ENCODE assay signal across 8 cellular contexts in genomic region chr1:32247983-32248889, GRCh38. TPM values are rescaled to one million over a fixed set of nuclear protein-coding genes. Genes with fewer than 3 reads are reported as not detected.
DNase-seq lines count a peak whose midpoint lies in the region; ATAC-seq and TF ChIP-seq lines count a peak whose summit lies in the region.

No MANE protein-coding gene starts in this region.

- peak; percentile 98 for TF ChIP-seq CTCF in GM13977 (IDR thresholded peaks at IDR 0.05; ENCODE audit: extremely low read depth, insufficient read depth, missing control alignments)
- peak; percentile 93 for TF ChIP-seq CTCF in MM.1S (IDR thresholded peaks at IDR 0.05; ENCODE audit: low read length)
- peak; percentile 81 for TF ChIP-seq CTCF in smooth muscle cell (IDR thresholded peaks at IDR 0.05; ENCODE audit: borderline replicate concordance, insufficient read depth, poor library complexity, severe bottlenecking)

- DNase-seq in GM13977 (ENCODE audit: low spot score) (peak; percentile 86), MM.1S (peak; percentile 86), T-helper 1 cell (peak; percentile 55 to 85 (median 68)), amniotic epithelial cell (ENCODE audit: low read depth) (peak; percentile 55), iPS DF 4.7 (ENCODE audit: extremely low read depth, low spot score) (peak; percentile 79), smooth muscle cell (lab: John Stamatoyannopoulos, UW; ENCODE audit: unreplicated experiment) (peak; percentile 17), globus pallidus (ENCODE audit: low spot score) (no peak)

- H3K9ac ChIP-seq in MM.1S (ENCODE audit: low read length), result peak overlapping the region; percentile 18; the same call in 1 of the 2 replicates
- H3K9ac ChIP-seq in smooth muscle cell (ENCODE audit: low read depth), result no peak overlapping the region

- H3K36me3 ChIP-seq in MM.1S (replicated peaks; ENCODE audit: insufficient read depth, low read length) (no peaks in the 10 kb centered on the region), smooth muscle cell (ENCODE audit: low read depth) (no peaks in the 10 kb centered on the region)

- no peaks in the 10 kb centered on the region for H3K27me3 ChIP-seq in MM.1S (replicated peaks; ENCODE audit: insufficient read depth, low read length)
- H3K27me3 ChIP-seq in smooth muscle cell (ENCODE audit: low read depth), result no peaks in the 10 kb centered on the region

- H3F3A ChIP-seq in MM.1S (ENCODE audit: insufficient read depth, low read length) (peaks cover 24% of the 10 kb centered on the region), smooth muscle cell (ENCODE audit: low read depth) (no peaks in the 10 kb centered on the region)

- no peak for ATAC-seq in GM18502 (IDR thresholded peaks at IDR 0.05; ENCODE audit: poor library complexity, unreplicated experiment)

- WGBS in smooth muscle cell (ENCODE audit: low lambda C conversion rate), result 9% methylated on average over 26 of the region's 31 CpGs

- H3K4me3 ChIP-seq in MM.1S (ENCODE audit: low read length) (no peak overlapping the region), smooth muscle cell (no peak overlapping the region)

- no peaks in the 10 kb centered on the region for H4K20me1 ChIP-seq in MM.1S (ENCODE audit: insufficient read depth, low read length)
- no peaks in the 10 kb centered on the region for H4K20me1 ChIP-seq in smooth muscle cell (ENCODE audit: low read depth)

- H3K9me2 ChIP-seq in MM.1S (replicated peaks; ENCODE audit: insufficient read depth, low read length), result no peaks in the 10 kb centered on the region

- peak overlapping the region; percentile 33; the same call in 1 of the 2 replicates for H3K4me2 ChIP-seq in MM.1S (ENCODE audit: low read depth, low read length)
- H3K4me2 ChIP-seq in smooth muscle cell, result peak overlapping the region; percentile 75

- peak overlapping the region; percentile 69 for H2AFZ ChIP-seq in MM.1S (ENCODE audit: low read length)
- H2AFZ ChIP-seq in smooth muscle cell (ENCODE audit: low read depth), result no peak overlapping the region

- H3K9me3 ChIP-seq in MM.1S (replicated peaks; ENCODE audit: insufficient read depth, low read length) (no peaks in the 10 kb centered on the region), smooth muscle cell (replicated peaks; ENCODE audit: low read depth) (no peaks in the 10 kb centered on the region)

- H3K27ac ChIP-seq in MM.1S (ENCODE audit: low read length) (peak overlapping the region; percentile 99; the same call in 1 of the 2 replicates), smooth muscle cell (ENCODE audit: low read depth) (no peak overlapping the region)

- peaks cover 34% of the 10 kb centered on the region for H3K4me1 ChIP-seq in MM.1S (ENCODE audit: low read length)
- H3K4me1 ChIP-seq in smooth muscle cell (ENCODE audit: low read depth), result no peaks in the 10 kb centered on the region

- in situ Hi-C loops in GM13977 (cut with MboI; ENCODE audit: low pct_unique_long_range_greater_than_20kb, low sequenced_read_pairs, unreplicated experiment), result no loop called here

- no peaks in the 10 kb centered on the region for H3K79me2 ChIP-seq in MM.1S (ENCODE audit: low read length)
- H3K79me2 ChIP-seq in smooth muscle cell (ENCODE audit: low read depth), result no peaks in the 10 kb centered on the region

RNA-seq across cellular contexts. Expression of gene FAM167B, which starts 1.2 kb away (rescaled TPM):
- total RNA-seq in smooth muscle cell, result 0.31 TPM in 1 of 2 replicates, not detected in the other
- 0.39 TPM in 1 of 2 replicates, not detected in the other for polyA plus RNA-seq in smooth muscle cell

RNA-seq across cellular contexts. Expression of gene LCK, which starts 2.8 kb away (rescaled TPM):
- 0.22 TPM in 1 of 2 replicates, not detected in the other for total RNA-seq in smooth muscle cell
- polyA plus RNA-seq in smooth muscle cell, result not detected in 2 replicates

RNA-seq across cellular contexts. Expression of gene EIF3I, which starts 26.0 kb away (rescaled TPM):
- total RNA-seq in smooth muscle cell, result 200 and 240 TPM in 2 replicates
- 250 and 257 TPM in 2 replicates for polyA plus RNA-seq in smooth muscle cell

RNA-seq across cellular contexts. Expression of gene TMEM234, which starts 26.1 kb away (rescaled TPM):
- 10.9 and 13.3 TPM in 2 replicates for total RNA-seq in smooth muscle cell
- 19.8 and 27.5 TPM in 2 replicates for polyA plus RNA-seq in smooth muscle cell

RNA-seq across cellular contexts. Expression of gene DCDC2B, which starts 39.3 kb away (rescaled TPM):
- total RNA-seq in smooth muscle cell, result not detected in 2 replicates
- 0.47 TPM in 1 of 2 replicates, not detected in the other for polyA plus RNA-seq in smooth muscle cell
